Comparison of ENCODE assay signal across 8 cellular contexts in genomic region chr19:45250832-45251451, GRCh38. TPM values are rescaled to one million over a fixed set of nuclear protein-coding genes. Genes with fewer than 3 reads are reported as not detected.
A peak's percentile ranks its signal among the peaks of the same experiment; 100 is the strongest.
DNase-seq lines count a peak whose midpoint lies in the region; ATAC-seq and TF ChIP-seq lines count a peak whose summit lies in the region.

Gene MARK4, plus strand, starts transcription at chr19:45251271. Its CDS starts 318 bp downstream, at chr19:45251589.

- POLR2A ChIA-PET in activated B cell treated with CpG ODN at 0.5 μM for 24 hours (lab: Charles Lee) = interaction anchor here (1.0 kb wide), 1 partner anchor 262 kb away, joined by 3 read pairs; no protein-coding TSS in a partner anchor

- no peaks in the 10 kb centered on the region for H3K36me3 ChIP-seq in spleen

- no peaks in the 10 kb centered on the region for H3K27me3 ChIP-seq in spleen (replicated peaks in 1 of 7)

- CTCF ChIA-PET in activated B cell treated with CpG ODN at 0.5 μM for 24 hours (lab: Charles Lee) = no interaction called here

- DNase-seq in NCI-H146 (lab: John Stamatoyannopoulos, UW) = peak; percentile 48
- DNase-seq in NCI-H146 treated with DMSO at 0.1 percent for 48 hours (lab: John Stamatoyannopoulos, UW; ENCODE audit: unreplicated experiment) = no peak
- DNase-seq in NCI-H1930 (lab: John Stamatoyannopoulos, UW) = peak; percentile 54 to 56
- DNase-seq in activated B cell treated with CpG ODN at 0.5 μM for 24 hours = peak; percentile 56
- peak in 42 of 61 donors; percentile 4 to 69 (median 34) for DNase-seq in caudate nucleus (lab: John Stamatoyannopoulos, UW)
- DNase-seq in iris pigment epithelial cell (ENCODE audit: low read depth) = peak; percentile 45
- peak; percentile 89 for DNase-seq in spleen

- intact Hi-C loops in activated B cell treated with CpG ODN at 0.5 μM for 24 hours (cut with micrococcal nuclease) (loop anchor here (1.0 to 10.0 kb wide), 3 partner anchors 72 to 361 kb away; partner anchors contain the start of genes BLOC1S3, POLR1G, PPP1R13L and TRAPPC6A), spleen (cut with DNase I; ENCODE audit: low total_unique reads) (no loop called here)

- H3K27ac Mint-ChIP-seq in activated B cell treated with CpG ODN at 0.5 μM for 24 hours = peak within 1 kb of the TSS; percentile 50

- TF ChIP-seq POLR2A in spleen (IDR thresholded peaks at IDR 0.05) = no peak

- no peaks in the 10 kb centered on the region for H3K9me3 ChIP-seq in spleen

- WGBS in spleen, 5 donors = 1 to 2% (median 2%) methylated on average over 26 to 55 of the region's 58 CpGs

- H3K9me3 Mint-ChIP-seq in activated B cell treated with CpG ODN at 0.5 μM for 24 hours = no peaks in the 10 kb centered on the region

- H3K27ac ChIP-seq in caudate nucleus (ENCODE audit: low read depth, low read length) (no peak within 1 kb of the TSS), spleen (peak within 1 kb of the TSS; percentile 42 to 88 (median 78))

- H3K4me1 ChIP-seq in spleen = peaks cover 19 to 82% (median 57%) of the 10 kb centered on the region in 6 donors

- peak within 1 kb of the TSS; percentile 86 for H3K4me3 Mint-ChIP-seq in activated B cell treated with CpG ODN at 0.5 μM for 24 hours

- peak within 1 kb of the TSS; percentile 63 to 94 (median 76) for H3K4me3 ChIP-seq in spleen

- TF ChIP-seq CTCF in activated B cell treated with CpG ODN at 0.5 μM for 24 hours (IDR thresholded peaks at IDR 0.05) = no peak
- no peak for TF ChIP-seq CTCF in spleen (IDR thresholded peaks at IDR 0.05 in 8 of 11, conservative IDR thresholded peaks at IDR 0.05 in 3 of 11)

- peak; percentile 79 for ATAC-seq in activated B cell treated with CpG ODN at 0.5 μM for 24 hours (ENCODE audit: low read depth)
- ATAC-seq in GM18870 (IDR thresholded peaks at IDR 0.05; ENCODE audit: unreplicated experiment) = no peak

- H3K36me3 Mint-ChIP-seq in activated B cell treated with CpG ODN at 0.5 μM for 24 hours (ENCODE audit: low read depth) = no peaks in the 10 kb centered on the region

- peaks cover 39% of the 10 kb centered on the region for H3K4me1 Mint-ChIP-seq in activated B cell treated with CpG ODN at 0.5 μM for 24 hours

- H3K27me3 Mint-ChIP-seq in activated B cell treated with CpG ODN at 0.5 μM for 24 hours = no peaks in the 10 kb centered on the region

RNA-seq across cellular contexts. Expression of gene MARK4, which starts in this region (rescaled TPM):
- total RNA-seq in activated B cell treated with CpG ODN at 0.5 μM for 24 hours (26.0 and 28.0 TPM in 2 replicates), spleen (10 to 100 TPM; 17.9 to 45.8 (median 31.3) TPM)
- polyA plus RNA-seq in spleen = 10 to 100 TPM in 1 of 3 donors, 1 to 10 TPM in 2; 6.5 to 12.7 (median 6.9) TPM
